Comparison of ENCODE assay signal across 5 cellular contexts in genomic region chr4:16523533-16523932, GRCh38.
DNase-seq lines count a peak whose midpoint lies in the region; ATAC-seq, FAIRE-seq and TF ChIP-seq lines count a peak whose summit lies in the region.
"Not testable (repeated sequence)": the region's sequence is repeated elsewhere in the genome, so short reads cannot be mapped to it uniquely, and the experiment has no call there.

No MANE protein-coding gene starts in this region.

- intact Hi-C loops in K562 (cut with micrococcal nuclease), result not testable (repeated sequence)

- not testable (repeated sequence) for H3K4me3 ChIP-seq in BE2C (ENCODE audit: low read depth, low read length); K562

- peak; percentile 36 for DNase-seq in BE2C
- DNase-seq in K562 (ENCODE audit: extremely low read depth in 1 of 4, low spot score in 3 of 4); frontal cortex (ENCODE audit: low spot score in 2 of 2): not testable (repeated sequence)
- DNase-seq in medulla oblongata (ENCODE audit: extremely low spot score), result peak; percentile 45
- DNase-seq in putamen (ENCODE audit: low spot score), result peak; percentile 39

- not testable (repeated sequence) for H3K36me3 ChIP-seq in BE2C; K562 (ENCODE audit: control insufficient read depth, insufficient read depth, low read length)

- peaks cover 40% of the 10 kb centered on the region for H3K4me1 ChIP-seq in BE2C
- H3K4me1 ChIP-seq in K562 (replicated peaks in 1 of 2; ENCODE audit: control insufficient read depth in 2 of 2, insufficient read depth in 2 of 2, low read length in 2 of 2), result not testable (repeated sequence)

- TF ChIP-seq EP300 in K562 (IDR thresholded peaks at IDR 0.05; ENCODE audit: low read length), result not testable (repeated sequence)

- not testable (repeated sequence) for ATAC-seq in K562

- H4K20me1 ChIP-seq in K562 (replicated peaks; ENCODE audit: control insufficient read depth, insufficient read depth, low read length), result not testable (repeated sequence)

- CTCF ChIA-PET in K562 (lab: Yijun Ruan, JAX; ENCODE audit: low intra/inter-chr PET ratio), result not testable (repeated sequence)

- H3K79me2 ChIP-seq in K562 (ENCODE audit: control insufficient read depth, insufficient read depth, low read length), result not testable (repeated sequence)

- not testable (repeated sequence) for TF ChIP-seq CTCF in BE2C (IDR thresholded peaks at IDR 0.05; ENCODE audit: low read depth, low read length); K562 (IDR thresholded peaks at IDR 0.05 in 2 of 3, conservative IDR thresholded peaks at IDR 0.05 in 1 of 3; ENCODE audit: insufficient read depth in 2 of 3, low read depth in 1 of 3, low read length in 3 of 3)

- TF ChIP-seq RAD21 in K562 (CRISPR knock-in tag; conservative IDR thresholded peaks at IDR 0.05 in 1 of 2, IDR thresholded peaks at IDR 0.05 in 1 of 2), result not testable (repeated sequence)

- H3K27ac ChIP-seq in K562 (ENCODE audit: extremely low read depth, low read depth, low read length), result not testable (repeated sequence)

- H3K4me2 ChIP-seq in K562 (ENCODE audit: insufficient read depth, low read length), result not testable (repeated sequence)

- H3K9ac ChIP-seq in K562 (ENCODE audit: insufficient read depth in 1 of 2, low read depth in 2 of 2, low read length in 2 of 2), result not testable (repeated sequence)

- POLR2A ChIA-PET in K562 (lab: Yijun Ruan, JAX), result not testable (repeated sequence)

- in situ Hi-C loops in K562 (cut with MboI), result not testable (repeated sequence)

- not testable (repeated sequence) for TF ChIP-seq POLR2A in K562 (conservative IDR thresholded peaks at IDR 0.05)

- FAIRE-seq in K562 (lab: Jason Lieb, UNC), result not testable (repeated sequence)
- peak; percentile 56 for FAIRE-seq in frontal cortex (lab: Jason Lieb, UNC)

- H3K27me3 ChIP-seq in BE2C; K562 (ENCODE audit: control insufficient read depth in 2 of 2, insufficient read depth in 2 of 2, low read length in 2 of 2): not testable (repeated sequence)

- not testable (repeated sequence) for H3K9me1 ChIP-seq in K562 (ENCODE audit: control insufficient read depth, insufficient read depth, low read length)

- not testable (repeated sequence) for BruUV-seq in K562 (replicated peaks; lab: Mats Ljungman, UMichigan)

- not testable (repeated sequence) for H3K9me3 ChIP-seq in BE2C; K562 (replicated peaks; ENCODE audit: control insufficient read depth, insufficient read depth, low read depth, low read length)

- H2AFZ ChIP-seq in K562 (ENCODE audit: low read depth, low read length), result not testable (repeated sequence)

- 1% methylated on average over 6 of the region's 6 CpGs for WGBS in K562 (ENCODE audit: insufficient coverage, low coverage, missing lambda C conversion rate)

TF ChIP-seq in K562, 482 proteins besides CTCF, POLR2A, EP300 and RAD21:
- TF ChIP-seq CBFA2T3 (IDR thresholded peaks at IDR 0.05), result peak; percentile 28; the same call in 1 of the 2 replicates
- peak; percentile 31; the same call in 1 of the 2 replicates for TF ChIP-seq CBFA2T2 (conservative IDR thresholded peaks at IDR 0.05)
